13 cellular contexts compared by ENCODE assay signal in genomic region chr11:20536784-20537183, GRCh38.
DNase-seq lines count a peak whose midpoint lies in the region; FAIRE-seq and TF ChIP-seq lines count a peak whose summit lies in the region.
"Had no signal": no experiment of that assay in that cellular context is flagged by ENCODE, and none has a peak within 500 bp of the region (broad histone marks: within the 10 kb centered on the region; RNA-seq: fewer than 3 reads in every experiment).

No MANE protein-coding gene starts in this region.

- TF ChIP-seq CTCF in D721Med (IDR thresholded peaks at IDR 0.05; ENCODE audit: insufficient read depth, missing control alignments) (no peak), WERI-Rb-1 (IDR thresholded peaks at IDR 0.05; ENCODE audit: low read depth, low read length) (no peak)

- DNase-seq in D721Med (ENCODE audit: insufficient read length, low spot score) (no peak), NCI-H82 treated with DMSO at 0.1 percent for 48 hours (lab: John Stamatoyannopoulos, UW; ENCODE audit: unreplicated experiment) (peak; percentile 97), WERI-Rb-1 (peak; percentile 38), HuH-7 (ENCODE audit: low spot score) (no peak), hypothalamus (lab: John Stamatoyannopoulos, UW) (no peak), activated T-cell treated with anti-CD3 and anti-CD28 coated beads for 4 hours (no peak)
- DNase-seq: Caco-2; CD4-positive, alpha-beta T cell; DMS79 treated with DMSO at 0.1 percent for 48 hours; GF-D8; H9 had no signal

- H3K9me3 ChIP-seq in WERI-Rb-1 (ENCODE audit: severe bottlenecking) = peaks cover 8% of the 10 kb centered on the region

- no peak overlapping the region for H3K4me3 ChIP-seq in WERI-Rb-1 (ENCODE audit: low read depth, low read length)

- no peaks in the 10 kb centered on the region for H3K27me3 ChIP-seq in WERI-Rb-1 (ENCODE audit: insufficient read depth, low read depth, severe bottlenecking)

- peak; percentile 97 for FAIRE-seq in D721Med (lab: Jason Lieb, UNC)
- FAIRE-seq: H1 had no signal

- H3K36me3 ChIP-seq in WERI-Rb-1 = no peaks in the 10 kb centered on the region

- no peak overlapping the region for H3K27ac ChIP-seq in WERI-Rb-1
- H3K27ac ChIP-seq: C4-2B had no signal

Comparison
In these comparisons a context has a peak if more than half of its experiments do, and no peak if none do; other contexts are left out.
1. DNase-seq: peak in NCI-H82 treated with DMSO at 0.1 percent for 48 hours (single experiment) and WERI-Rb-1 (single experiment); none in D721Med (single experiment), HuH-7 (single experiment), hypothalamus (0 of 51) and activated T-cell treated with anti-CD3 and anti-CD28 coated beads for 4 hours (single experiment).